Comparison of ENCODE assay signal across 1 cellular context in genomic region chr19:9967326-9967725, GRCh38.
TF ChIP-seq lines count a peak whose summit lies in the region.

No MANE protein-coding gene starts in this region.

TF ChIP-seq in GM12878, 131 proteins besides CTCF, POLR2A, EP300 and RAD21:
- TF ChIP-seq ZBTB11 (CRISPR knock-in tag; IDR thresholded peaks at IDR 0.05) = no peak
